In the genomic region with DNA sequence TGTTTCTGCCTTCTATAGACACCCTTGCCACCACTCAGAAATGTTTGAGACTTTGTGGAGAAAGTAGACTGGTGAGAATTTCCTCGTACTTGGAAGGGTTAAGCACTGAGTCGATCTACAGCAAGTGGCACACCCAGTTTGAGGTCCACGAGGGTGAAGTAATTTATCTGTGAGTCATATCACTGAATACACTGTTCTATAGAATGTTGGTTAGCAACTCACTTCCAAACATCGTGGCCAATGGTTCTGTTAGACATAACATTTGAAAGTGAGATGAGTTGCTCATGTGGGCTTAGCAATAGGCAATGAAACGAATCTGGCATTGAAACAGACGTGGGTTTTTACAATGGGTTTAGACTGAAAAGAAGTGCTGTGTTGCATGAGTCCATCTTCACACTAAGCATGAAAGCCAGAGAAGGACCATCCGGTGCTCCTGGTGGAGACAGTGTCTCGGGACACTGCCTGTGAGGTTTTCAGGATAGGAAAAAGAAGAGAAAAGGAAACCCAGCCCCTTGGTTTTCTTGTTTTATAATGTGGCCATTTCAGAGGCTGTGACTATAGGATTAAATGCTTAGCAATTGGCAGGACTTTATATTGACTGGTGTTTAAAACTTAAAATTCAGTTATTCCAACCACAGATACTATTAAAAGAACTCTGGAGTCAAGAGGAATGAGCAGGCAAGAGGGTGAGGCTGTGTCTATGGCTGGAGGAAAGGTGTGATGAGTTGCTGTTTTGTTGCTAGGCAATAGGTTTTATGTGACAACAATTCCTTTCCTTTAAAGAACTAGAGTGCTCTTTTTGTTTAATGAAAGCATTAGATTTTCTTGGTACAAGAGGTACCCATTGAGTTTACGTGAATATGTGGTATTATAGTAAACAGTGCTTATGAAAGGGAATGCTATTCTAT, we compare ENCODE assay signal across 1 cellular context.
TF ChIP-seq lines count a peak whose summit lies in the region.

No MANE protein-coding gene starts in this region.

TF ChIP-seq in K562, 482 proteins besides CTCF, POLR2A, EP300 and RAD21 (continued from another document and continues in another):
- TF ChIP-seq, protein P1, sequence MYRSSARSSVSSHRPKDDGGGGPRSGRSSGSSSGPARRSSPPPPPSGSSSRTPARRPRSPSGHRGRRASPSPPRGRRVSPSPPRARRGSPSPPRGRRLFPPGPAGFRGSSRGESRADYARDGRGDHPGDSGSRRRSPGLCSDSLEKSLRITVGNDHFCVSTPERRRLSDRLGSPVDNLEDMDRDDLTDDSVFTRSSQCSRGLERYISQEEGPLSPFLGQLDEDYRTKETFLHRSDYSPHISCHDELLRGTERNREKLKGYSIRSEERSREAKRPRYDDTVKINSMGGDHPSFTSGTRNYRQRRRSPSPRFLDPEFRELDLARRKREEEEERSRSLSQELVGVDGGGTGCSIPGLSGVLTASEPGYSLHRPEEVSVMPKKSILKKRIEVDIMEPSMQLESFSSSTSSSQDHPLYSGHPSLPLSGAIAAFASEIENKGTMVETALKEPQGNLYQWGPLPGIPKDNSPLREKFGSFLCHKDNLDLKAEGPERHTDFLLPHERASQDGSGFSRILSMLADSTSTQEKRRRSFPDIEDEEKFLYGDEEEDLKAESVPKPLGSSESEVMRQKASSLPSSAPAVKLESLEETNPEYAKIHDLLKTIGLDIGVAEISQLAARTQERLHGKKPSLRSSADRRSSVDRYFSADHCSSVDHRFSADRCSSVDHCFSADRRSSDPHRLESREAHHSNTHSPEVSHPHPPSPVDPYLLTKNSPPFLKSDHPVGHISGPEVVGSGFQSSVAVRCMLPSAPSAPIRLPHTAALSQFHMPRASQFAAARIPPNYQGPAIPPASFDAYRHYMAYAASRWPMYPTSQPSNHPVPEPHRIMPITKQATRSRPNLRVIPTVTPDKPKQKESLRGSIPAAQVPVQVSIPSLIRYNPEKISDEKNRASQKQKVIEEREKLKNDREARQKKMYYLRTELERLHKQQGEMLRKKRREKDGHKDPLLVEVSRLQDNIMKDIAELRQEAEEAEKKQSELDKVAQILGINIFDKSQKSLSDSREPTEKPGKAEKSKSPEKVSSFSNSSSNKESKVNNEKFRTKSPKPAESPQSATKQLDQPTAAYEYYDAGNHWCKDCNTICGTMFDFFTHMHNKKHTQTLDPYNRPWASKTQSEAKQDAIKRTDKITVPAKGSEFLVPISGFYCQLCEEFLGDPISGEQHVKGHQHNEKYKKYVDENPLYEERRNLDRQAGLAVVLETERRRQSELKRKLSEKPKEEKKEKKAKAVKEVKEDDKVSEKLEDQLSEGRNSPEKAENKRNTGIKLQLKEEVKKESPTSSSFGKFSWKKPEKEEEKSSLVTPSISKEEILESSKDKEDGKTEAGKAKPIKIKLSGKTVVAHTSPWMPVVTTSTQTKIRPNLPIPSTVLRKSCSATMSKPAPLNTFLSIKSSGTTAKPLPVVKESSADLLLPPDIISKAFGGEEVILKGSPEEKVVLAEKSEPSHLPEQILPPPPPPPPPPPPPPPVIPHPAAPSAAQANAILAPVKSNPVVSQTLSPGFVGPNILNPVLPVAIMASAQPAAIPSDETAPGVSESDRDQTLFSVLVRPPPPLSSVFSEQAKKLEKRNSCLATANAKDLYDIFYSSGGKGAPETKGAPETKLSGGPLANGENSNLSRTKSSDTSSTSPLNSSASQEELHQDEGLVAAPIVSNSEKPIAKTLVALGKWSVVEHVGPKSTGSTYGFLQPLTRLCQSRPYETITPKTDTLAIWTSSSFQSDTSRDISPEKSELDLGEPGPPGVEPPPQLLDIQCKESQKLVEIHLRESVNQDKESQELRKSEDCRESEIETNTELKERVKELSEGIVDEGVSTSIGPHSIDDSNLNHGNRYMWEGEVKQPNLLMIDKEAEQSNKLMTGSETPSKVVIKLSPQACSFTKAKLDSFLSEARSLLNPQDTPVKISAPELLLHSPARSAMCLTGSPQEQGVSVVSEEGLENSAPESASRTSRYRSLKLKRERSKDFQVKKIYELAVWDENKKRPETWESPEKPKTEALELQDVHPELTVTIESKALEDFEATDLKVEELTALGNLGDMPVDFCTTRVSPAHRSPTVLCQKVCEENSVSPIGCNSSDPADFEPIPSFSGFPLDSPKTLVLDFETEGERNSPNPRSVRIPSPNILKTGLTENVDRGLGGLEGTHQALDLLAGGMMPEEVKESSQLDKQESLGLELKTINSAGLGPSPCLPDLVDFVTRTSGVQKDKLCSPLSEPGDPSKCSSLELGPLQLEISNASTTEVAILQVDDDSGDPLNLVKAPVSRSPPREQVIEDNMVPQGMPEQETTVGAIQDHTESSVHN (IDR thresholded peaks at IDR 0.05; ENCODE audit: borderline replicate concordance in 1 of 2, low read depth in 1 of 2) = 0 out of 4 replicates have a peak, but pooled peaks of 1 of the 2 experiments have one; percentile 27
- TF ChIP-seq MAZ (CRISPR knock-in tag; conservative IDR thresholded peaks at IDR 0.05 in 1 of 2, IDR thresholded peaks at IDR 0.05 in 1 of 2) (0 out of 4 replicates have a peak, but pooled peaks of 1 of the 2 experiments have one; percentile 30), NCOR1 (IDR thresholded peaks at IDR 0.05) (peak; percentile 65), KLF13 (tag; IDR thresholded peaks at IDR 0.05; ENCODE audit: borderline replicate concordance, low read depth) (0 out of 2 replicates have a peak, but pooled peaks have one; percentile 33), L3MBTL2 (IDR thresholded peaks at IDR 0.05) (peak; percentile 89), TCF7 (IDR thresholded peaks at IDR 0.05; ENCODE audit: borderline replicate concordance) (no peak), ZNF785 (CRISPR knock-in tag; IDR thresholded peaks at IDR 0.05) (no peak), ATF1 (CRISPR knock-in tag; IDR thresholded peaks at IDR 0.05) (no peak), ATF1 (tag; IDR thresholded peaks at IDR 0.05) (peak; percentile 73; the same call in 1 of the 2 replicates), KLF6 (CRISPR knock-in tag; IDR thresholded peaks at IDR 0.05; ENCODE audit: borderline replicate concordance) (peak; percentile 39; the same call in 1 of the 2 replicates), CREM (IDR thresholded peaks at IDR 0.05; ENCODE audit: low read depth) (peak; percentile 75), SMARCA5 (IDR thresholded peaks at IDR 0.05) (no peak), FOXK1 (CRISPR knock-in tag; IDR thresholded peaks at IDR 0.05; ENCODE audit: borderline replicate concordance) (no peak), GABPB2 (CRISPR knock-in tag; conservative IDR thresholded peaks at IDR 0.05) (no peak), BRF1 (IDR thresholded peaks at IDR 0.05; ENCODE audit: borderline replicate concordance, extremely low read depth, insufficient read length) (no peak), ZNF217 (CRISPR knock-in tag; IDR thresholded peaks at IDR 0.05) (no peak), BCOR (IDR thresholded peaks at IDR 0.05) (no peak), NCOA4 (IDR thresholded peaks at IDR 0.05; ENCODE audit: partially characterized antibody) (no peak), HLTF (IDR thresholded peaks at IDR 0.05) (no peak)
- TF ChIP-seq, protein P2, sequence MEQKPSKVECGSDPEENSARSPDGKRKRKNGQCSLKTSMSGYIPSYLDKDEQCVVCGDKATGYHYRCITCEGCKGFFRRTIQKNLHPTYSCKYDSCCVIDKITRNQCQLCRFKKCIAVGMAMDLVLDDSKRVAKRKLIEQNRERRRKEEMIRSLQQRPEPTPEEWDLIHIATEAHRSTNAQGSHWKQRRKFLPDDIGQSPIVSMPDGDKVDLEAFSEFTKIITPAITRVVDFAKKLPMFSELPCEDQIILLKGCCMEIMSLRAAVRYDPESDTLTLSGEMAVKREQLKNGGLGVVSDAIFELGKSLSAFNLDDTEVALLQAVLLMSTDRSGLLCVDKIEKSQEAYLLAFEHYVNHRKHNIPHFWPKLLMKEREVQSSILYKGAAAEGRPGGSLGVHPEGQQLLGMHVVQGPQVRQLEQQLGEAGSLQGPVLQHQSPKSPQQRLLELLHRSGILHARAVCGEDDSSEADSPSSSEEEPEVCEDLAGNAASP (IDR thresholded peaks at IDR 0.05) = no peak
- TF ChIP-seq, protein P3, sequence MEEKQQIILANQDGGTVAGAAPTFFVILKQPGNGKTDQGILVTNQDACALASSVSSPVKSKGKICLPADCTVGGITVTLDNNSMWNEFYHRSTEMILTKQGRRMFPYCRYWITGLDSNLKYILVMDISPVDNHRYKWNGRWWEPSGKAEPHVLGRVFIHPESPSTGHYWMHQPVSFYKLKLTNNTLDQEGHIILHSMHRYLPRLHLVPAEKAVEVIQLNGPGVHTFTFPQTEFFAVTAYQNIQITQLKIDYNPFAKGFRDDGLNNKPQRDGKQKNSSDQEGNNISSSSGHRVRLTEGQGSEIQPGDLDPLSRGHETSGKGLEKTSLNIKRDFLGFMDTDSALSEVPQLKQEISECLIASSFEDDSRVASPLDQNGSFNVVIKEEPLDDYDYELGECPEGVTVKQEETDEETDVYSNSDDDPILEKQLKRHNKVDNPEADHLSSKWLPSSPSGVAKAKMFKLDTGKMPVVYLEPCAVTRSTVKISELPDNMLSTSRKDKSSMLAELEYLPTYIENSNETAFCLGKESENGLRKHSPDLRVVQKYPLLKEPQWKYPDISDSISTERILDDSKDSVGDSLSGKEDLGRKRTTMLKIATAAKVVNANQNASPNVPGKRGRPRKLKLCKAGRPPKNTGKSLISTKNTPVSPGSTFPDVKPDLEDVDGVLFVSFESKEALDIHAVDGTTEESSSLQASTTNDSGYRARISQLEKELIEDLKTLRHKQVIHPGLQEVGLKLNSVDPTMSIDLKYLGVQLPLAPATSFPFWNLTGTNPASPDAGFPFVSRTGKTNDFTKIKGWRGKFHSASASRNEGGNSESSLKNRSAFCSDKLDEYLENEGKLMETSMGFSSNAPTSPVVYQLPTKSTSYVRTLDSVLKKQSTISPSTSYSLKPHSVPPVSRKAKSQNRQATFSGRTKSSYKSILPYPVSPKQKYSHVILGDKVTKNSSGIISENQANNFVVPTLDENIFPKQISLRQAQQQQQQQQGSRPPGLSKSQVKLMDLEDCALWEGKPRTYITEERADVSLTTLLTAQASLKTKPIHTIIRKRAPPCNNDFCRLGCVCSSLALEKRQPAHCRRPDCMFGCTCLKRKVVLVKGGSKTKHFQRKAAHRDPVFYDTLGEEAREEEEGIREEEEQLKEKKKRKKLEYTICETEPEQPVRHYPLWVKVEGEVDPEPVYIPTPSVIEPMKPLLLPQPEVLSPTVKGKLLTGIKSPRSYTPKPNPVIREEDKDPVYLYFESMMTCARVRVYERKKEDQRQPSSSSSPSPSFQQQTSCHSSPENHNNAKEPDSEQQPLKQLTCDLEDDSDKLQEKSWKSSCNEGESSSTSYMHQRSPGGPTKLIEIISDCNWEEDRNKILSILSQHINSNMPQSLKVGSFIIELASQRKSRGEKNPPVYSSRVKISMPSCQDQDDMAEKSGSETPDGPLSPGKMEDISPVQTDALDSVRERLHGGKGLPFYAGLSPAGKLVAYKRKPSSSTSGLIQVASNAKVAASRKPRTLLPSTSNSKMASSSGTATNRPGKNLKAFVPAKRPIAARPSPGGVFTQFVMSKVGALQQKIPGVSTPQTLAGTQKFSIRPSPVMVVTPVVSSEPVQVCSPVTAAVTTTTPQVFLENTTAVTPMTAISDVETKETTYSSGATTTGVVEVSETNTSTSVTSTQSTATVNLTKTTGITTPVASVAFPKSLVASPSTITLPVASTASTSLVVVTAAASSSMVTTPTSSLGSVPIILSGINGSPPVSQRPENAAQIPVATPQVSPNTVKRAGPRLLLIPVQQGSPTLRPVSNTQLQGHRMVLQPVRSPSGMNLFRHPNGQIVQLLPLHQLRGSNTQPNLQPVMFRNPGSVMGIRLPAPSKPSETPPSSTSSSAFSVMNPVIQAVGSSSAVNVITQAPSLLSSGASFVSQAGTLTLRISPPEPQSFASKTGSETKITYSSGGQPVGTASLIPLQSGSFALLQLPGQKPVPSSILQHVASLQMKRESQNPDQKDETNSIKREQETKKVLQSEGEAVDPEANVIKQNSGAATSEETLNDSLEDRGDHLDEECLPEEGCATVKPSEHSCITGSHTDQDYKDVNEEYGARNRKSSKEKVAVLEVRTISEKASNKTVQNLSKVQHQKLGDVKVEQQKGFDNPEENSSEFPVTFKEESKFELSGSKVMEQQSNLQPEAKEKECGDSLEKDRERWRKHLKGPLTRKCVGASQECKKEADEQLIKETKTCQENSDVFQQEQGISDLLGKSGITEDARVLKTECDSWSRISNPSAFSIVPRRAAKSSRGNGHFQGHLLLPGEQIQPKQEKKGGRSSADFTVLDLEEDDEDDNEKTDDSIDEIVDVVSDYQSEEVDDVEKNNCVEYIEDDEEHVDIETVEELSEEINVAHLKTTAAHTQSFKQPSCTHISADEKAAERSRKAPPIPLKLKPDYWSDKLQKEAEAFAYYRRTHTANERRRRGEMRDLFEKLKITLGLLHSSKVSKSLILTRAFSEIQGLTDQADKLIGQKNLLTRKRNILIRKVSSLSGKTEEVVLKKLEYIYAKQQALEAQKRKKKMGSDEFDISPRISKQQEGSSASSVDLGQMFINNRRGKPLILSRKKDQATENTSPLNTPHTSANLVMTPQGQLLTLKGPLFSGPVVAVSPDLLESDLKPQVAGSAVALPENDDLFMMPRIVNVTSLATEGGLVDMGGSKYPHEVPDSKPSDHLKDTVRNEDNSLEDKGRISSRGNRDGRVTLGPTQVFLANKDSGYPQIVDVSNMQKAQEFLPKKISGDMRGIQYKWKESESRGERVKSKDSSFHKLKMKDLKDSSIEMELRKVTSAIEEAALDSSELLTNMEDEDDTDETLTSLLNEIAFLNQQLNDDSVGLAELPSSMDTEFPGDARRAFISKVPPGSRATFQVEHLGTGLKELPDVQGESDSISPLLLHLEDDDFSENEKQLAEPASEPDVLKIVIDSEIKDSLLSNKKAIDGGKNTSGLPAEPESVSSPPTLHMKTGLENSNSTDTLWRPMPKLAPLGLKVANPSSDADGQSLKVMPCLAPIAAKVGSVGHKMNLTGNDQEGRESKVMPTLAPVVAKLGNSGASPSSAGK (IDR thresholded peaks at IDR 0.05) = peak; percentile 81
- TF ChIP-seq, protein P4, sequence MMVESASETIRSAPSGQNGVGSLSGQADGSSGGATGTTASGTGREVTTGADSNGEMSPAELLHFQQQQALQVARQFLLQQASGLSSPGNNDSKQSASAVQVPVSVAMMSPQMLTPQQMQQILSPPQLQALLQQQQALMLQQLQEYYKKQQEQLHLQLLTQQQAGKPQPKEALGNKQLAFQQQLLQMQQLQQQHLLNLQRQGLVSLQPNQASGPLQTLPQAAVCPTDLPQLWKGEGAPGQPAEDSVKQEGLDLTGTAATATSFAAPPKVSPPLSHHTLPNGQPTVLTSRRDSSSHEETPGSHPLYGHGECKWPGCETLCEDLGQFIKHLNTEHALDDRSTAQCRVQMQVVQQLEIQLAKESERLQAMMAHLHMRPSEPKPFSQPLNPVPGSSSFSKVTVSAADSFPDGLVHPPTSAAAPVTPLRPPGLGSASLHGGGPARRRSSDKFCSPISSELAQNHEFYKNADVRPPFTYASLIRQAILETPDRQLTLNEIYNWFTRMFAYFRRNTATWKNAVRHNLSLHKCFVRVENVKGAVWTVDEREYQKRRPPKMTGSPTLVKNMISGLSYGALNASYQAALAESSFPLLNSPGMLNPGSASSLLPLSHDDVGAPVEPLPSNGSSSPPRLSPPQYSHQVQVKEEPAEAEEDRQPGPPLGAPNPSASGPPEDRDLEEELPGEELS (CRISPR knock-in tag; IDR thresholded peaks at IDR 0.05; ENCODE audit: borderline replicate concordance) = no peak
- TF ChIP-seq, protein P5, sequence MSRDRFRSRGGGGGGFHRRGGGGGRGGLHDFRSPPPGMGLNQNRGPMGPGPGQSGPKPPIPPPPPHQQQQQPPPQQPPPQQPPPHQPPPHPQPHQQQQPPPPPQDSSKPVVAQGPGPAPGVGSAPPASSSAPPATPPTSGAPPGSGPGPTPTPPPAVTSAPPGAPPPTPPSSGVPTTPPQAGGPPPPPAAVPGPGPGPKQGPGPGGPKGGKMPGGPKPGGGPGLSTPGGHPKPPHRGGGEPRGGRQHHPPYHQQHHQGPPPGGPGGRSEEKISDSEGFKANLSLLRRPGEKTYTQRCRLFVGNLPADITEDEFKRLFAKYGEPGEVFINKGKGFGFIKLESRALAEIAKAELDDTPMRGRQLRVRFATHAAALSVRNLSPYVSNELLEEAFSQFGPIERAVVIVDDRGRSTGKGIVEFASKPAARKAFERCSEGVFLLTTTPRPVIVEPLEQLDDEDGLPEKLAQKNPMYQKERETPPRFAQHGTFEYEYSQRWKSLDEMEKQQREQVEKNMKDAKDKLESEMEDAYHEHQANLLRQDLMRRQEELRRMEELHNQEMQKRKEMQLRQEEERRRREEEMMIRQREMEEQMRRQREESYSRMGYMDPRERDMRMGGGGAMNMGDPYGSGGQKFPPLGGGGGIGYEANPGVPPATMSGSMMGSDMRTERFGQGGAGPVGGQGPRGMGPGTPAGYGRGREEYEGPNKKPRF (IDR thresholded peaks at IDR 0.05; ENCODE audit: low read depth, low read length) = no peak
